Comparison of ENCODE assay signal across 8 cellular contexts in the genomic region with DNA sequence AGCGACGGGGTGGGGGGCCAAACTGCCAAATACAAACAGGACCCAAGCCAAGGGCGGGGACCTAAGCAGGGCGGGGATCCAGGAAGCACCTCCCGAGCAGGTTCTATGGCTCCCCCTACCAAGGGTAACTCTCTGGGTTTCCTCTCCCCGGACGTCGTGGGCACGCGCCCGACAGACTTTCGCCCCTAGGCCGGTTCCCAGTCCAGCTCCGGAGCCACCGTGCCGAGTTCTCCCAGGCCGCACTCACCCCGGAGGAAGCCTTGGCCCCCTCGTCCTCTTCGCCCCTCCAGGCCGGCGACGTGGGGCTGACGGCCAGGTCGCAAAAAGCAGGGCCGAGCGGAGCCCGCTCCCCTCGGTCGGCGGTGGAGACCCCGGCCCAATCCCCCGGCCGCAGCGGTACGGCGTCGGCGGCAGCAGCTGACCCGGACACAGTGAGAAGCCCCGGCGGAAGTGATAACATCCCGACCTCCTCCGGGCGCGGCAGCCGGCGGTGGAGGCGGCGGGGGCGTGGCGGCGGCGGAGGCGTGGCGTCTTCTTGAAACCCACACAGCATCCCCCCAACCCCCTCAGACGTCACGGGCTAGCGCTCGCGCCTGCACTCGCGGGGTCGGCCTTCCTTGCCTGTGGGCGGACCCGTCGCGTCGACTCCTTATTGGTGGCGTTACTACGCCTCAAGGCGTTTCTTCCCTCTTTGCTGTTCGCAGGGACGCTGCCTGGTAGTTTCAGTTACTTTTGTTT. TPM values are rescaled to one million over a fixed set of nuclear protein-coding genes. Genes with fewer than 3 reads are reported as not detected.
DNase-seq lines count a peak whose midpoint lies in the region; ATAC-seq and TF ChIP-seq lines count a peak whose summit lies in the region.

A gene with protein sequence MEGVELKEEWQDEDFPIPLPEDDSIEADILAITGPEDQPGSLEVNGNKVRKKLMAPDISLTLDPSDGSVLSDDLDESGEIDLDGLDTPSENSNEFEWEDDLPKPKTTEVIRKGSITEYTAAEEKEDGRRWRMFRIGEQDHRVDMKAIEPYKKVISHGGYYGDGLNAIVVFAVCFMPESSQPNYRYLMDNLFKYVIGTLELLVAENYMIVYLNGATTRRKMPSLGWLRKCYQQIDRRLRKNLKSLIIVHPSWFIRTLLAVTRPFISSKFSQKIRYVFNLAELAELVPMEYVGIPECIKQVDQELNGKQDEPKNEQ (minus strand): TSS at position 433 of the 738 bp plus-strand sequence. CDS start 6,863 bp downstream, outside the sequence.

- H3K27me3 Mint-ChIP-seq in endothelial cell (ENCODE audit: unreplicated experiment) = peaks cover 8% of the 10 kb centered on the region

- peaks cover 19% of the 10 kb centered on the region for H3K36me3 ChIP-seq in OCI-LY3 (replicated peaks; ENCODE audit: low read depth, low read length)

- peak within 1 kb of the TSS; percentile 62 for H2AFZ ChIP-seq in OCI-LY3 (ENCODE audit: low read depth, low read length)

- peaks cover 30% of the 10 kb centered on the region for H4K20me1 ChIP-seq in OCI-LY3 (ENCODE audit: insufficient read depth, low read length)

- peak within 1 kb of the TSS; percentile 93 for H3K9ac ChIP-seq in OCI-LY3 (ENCODE audit: low read length)

- H3K27ac Mint-ChIP-seq in endothelial cell (ENCODE audit: unreplicated experiment) = peak within 1 kb of the TSS; percentile 100

- H3K9me3 Mint-ChIP-seq in endothelial cell (ENCODE audit: unreplicated experiment) = no peaks in the 10 kb centered on the region

- peak within 1 kb of the TSS; percentile 99 for H3K4me3 Mint-ChIP-seq in endothelial cell (ENCODE audit: unreplicated experiment)

- DNase-seq in Caki2 (ENCODE audit: low read depth) (peak; percentile 97), HuH-7 (ENCODE audit: low spot score) (peak; percentile 92), endothelial cell (ENCODE audit: low spot score) (peak; percentile 99), midbrain (lab: John Stamatoyannopoulos, UW) (peak; percentile 91)
- peak; percentile 98 for DNase-seq in activated CD8-positive, alpha-beta memory T cell treated with anti-CD3 and anti-CD28 coated beads, Interleukin-2, amount 50 U/mL, for 48 hours
- peak; percentile 97 to 99 for DNase-seq in stimulated activated CD8-positive, alpha-beta memory T cell treated with anti-CD3 and anti-CD28 coated beads, Interleukin-2, amount 100 ng/mL, for 1 hour (ENCODE audit: low read depth in 2 of 2)

- H3K27me3 ChIP-seq in OCI-LY3 (ENCODE audit: low read depth, low read length) = no peaks in the 10 kb centered on the region

- H3K27ac ChIP-seq in OCI-LY3 (ENCODE audit: low read length) = peak within 1 kb of the TSS; percentile 89

- H3K4me3 ChIP-seq in OCI-LY3 (ENCODE audit: low read length) = peak within 1 kb of the TSS; percentile 86

- H3K9me3 ChIP-seq in OCI-LY3 (ENCODE audit: insufficient read depth, low read length) = no peaks in the 10 kb centered on the region

- peaks cover 28% of the 10 kb centered on the region for H3K4me1 Mint-ChIP-seq in endothelial cell (ENCODE audit: unreplicated experiment)

- H3K4me1 ChIP-seq in OCI-LY3 (ENCODE audit: low read length) = peaks cover 36% of the 10 kb centered on the region

- H3K79me2 ChIP-seq in OCI-LY3 (ENCODE audit: low read length) = peaks cover 51% of the 10 kb centered on the region

- H3K4me2 ChIP-seq in OCI-LY3 (ENCODE audit: low read length) = peak within 1 kb of the TSS; percentile 97

- in situ Hi-C loops in Caki2 (cut with HindIII; ENCODE audit: low pct_unique_long_range_greater_than_20kb, low sequenced_read_pairs) = no loop called here

- peaks cover 10% of the 10 kb centered on the region for H3K36me3 Mint-ChIP-seq in endothelial cell (ENCODE audit: low read depth, unreplicated experiment)

- peak; percentile 77 for ATAC-seq in GM21423 (IDR thresholded peaks at IDR 0.05; ENCODE audit: unreplicated experiment)

- 0 out of 2 replicates have a peak, but pooled peaks have one; percentile 8 for TF ChIP-seq CTCF in OCI-LY3 (IDR thresholded peaks at IDR 0.05; ENCODE audit: low read depth, low read length)
- TF ChIP-seq CTCF in endothelial cell (IDR thresholded peaks at IDR 0.05; ENCODE audit: unreplicated experiment) = no peak

RNA-seq across cellular contexts. Expression of the gene that starts here (rescaled TPM):
- total RNA-seq in Caki2 (2014; rRNA removed; shearing (Covaris generic); ENCODE audit: low replicate concordance) = 33.1 and 66.9 TPM in 2 replicates
- 75.3 TPM for total RNA-seq in endothelial cell (ENCODE audit: unreplicated experiment)

Comparison
In these comparisons a context has a peak if more than half of its experiments do, and no peak if none do; other contexts are left out.
1. Peak in every context shown above with its lines: DNase-seq, ATAC-seq, H3K4me3 ChIP-seq and H3K27ac ChIP-seq.